Comparison of ENCODE assay signal across 26 cellular contexts in genomic region chr4:123941306-123941705, GRCh38.
DNase-seq lines count a peak whose midpoint lies in the region; ATAC-seq and TF ChIP-seq lines count a peak whose summit lies in the region.
"Had no signal": no experiment of that assay in that cellular context is flagged by ENCODE, and none has a peak within 500 bp of the region (broad histone marks: within the 10 kb centered on the region; RNA-seq: fewer than 3 reads in every experiment).

No MANE protein-coding gene starts in this region.

- intact Hi-C loops in aorta (cut with DNase I): no loop called here

- H3K9me3 ChIP-seq in aorta (ENCODE audit: control insufficient read depth, low read length): no peaks in the 10 kb centered on the region
- H3K9me3 ChIP-seq: colonic mucosa, esophagus muscularis mucosa, testis had no signal

- no peak for ATAC-seq in aorta (ENCODE audit: low FRiP score)
- no peak for ATAC-seq in HG03095 (IDR thresholded peaks at IDR 0.05; ENCODE audit: unreplicated experiment)
- ATAC-seq: activated naive CD4-positive, alpha-beta T cell treated with anti-CD3 and anti-CD28 coated beads, Interleukin-2, amount 50 U/mL, for 72 hours; activated T-helper 17 cell treated with anti-CD3 and anti-CD28 coated beads, Interleukin-2, amount 50 U/mL, for 72 hours had no signal

- H3K36me3 ChIP-seq in aorta (ENCODE audit: control insufficient read depth in 1 of 2, insufficient read depth in 2 of 2, low read length in 1 of 2): no peaks in the 10 kb centered on the region
- H3K36me3 ChIP-seq: colonic mucosa, esophagus muscularis mucosa had no signal

- 67 to 71% methylated on average over 1 of the region's 1 CpG for WGBS in aorta, 2 donors

- H3K27me3 ChIP-seq in aorta (ENCODE audit: control insufficient read depth in 1 of 2, insufficient read depth in 2 of 2, low read length in 1 of 2): no peaks in the 10 kb centered on the region
- H3K27me3 ChIP-seq: colonic mucosa, esophagus muscularis mucosa, testis had no signal

- H3K27ac ChIP-seq in aorta (ENCODE audit: low read depth in 1 of 2, low read length in 2 of 2): no peak overlapping the region
- H3K27ac ChIP-seq: colonic mucosa, esophagus muscularis mucosa, testis, VCaP had no signal

- TF ChIP-seq CTCF in cardiac fibroblast (IDR thresholded peaks at IDR 0.05; ENCODE audit: low read depth, low read length): no peak

- H3K4me3 ChIP-seq in cardiac fibroblast (replicated peaks in 1 of 2; ENCODE audit: low read depth in 2 of 2, low read length in 2 of 2): no peak overlapping the region
- no peak overlapping the region for H3K4me3 ChIP-seq in aorta (ENCODE audit: low read length in 2 of 2)
- H3K4me3 ChIP-seq: colonic mucosa, esophagus muscularis mucosa, testis had no signal

- DNase-seq in AG08395 (ENCODE audit: low spot score): peak; percentile 3
- peak; percentile 5 for DNase-seq in HT1080 (ENCODE audit: low read depth)
- DNase-seq in cardiac fibroblast (ENCODE audit: low read depth in 2 of 2): peak; percentile 19 to 29
- DNase-seq in iris pigment epithelial cell (ENCODE audit: low read depth): peak; percentile 56
- DNase-seq in KG1 (lab: John Stamatoyannopoulos, UW): no peak
- DNase-seq in NCI-H1048 (lab: John Stamatoyannopoulos, UW): no peak
- no peak for DNase-seq in aorta
- DNase-seq: activated CD4-positive, alpha-beta T cell treated with anti-CD3 and anti-CD28 coated beads, Interleukin-2, amount 50 U/mL, for 4 hours; activated CD8-positive, alpha-beta memory T cell treated with anti-CD3 and anti-CD28 coated beads, Interleukin-2, amount 50 U/mL, for 48 hours; colonic mucosa; DMS53; H7; head of caudate nucleus; mesenchymal stem cell; NCI-H2081; NCI-H446; retina; stimulated activated CD4-positive, alpha-beta T cell treated with anti-CD3 and anti-CD28 coated beads, Interleukin-12 subunit alpha, Interleukin-12 subunit beta, amount 100 ng/mL, for 4 hours; stimulated activated CD4-positive, alpha-beta T cell treated with anti-CD3 and anti-CD28 coated beads, Interleukin-4, amount 100 ng/mL, for 4 hours; stimulated activated naive CD4-positive, alpha-beta T cell; testis had no signal

- H3K4me1 ChIP-seq in aorta (ENCODE audit: control insufficient read depth in 1 of 2, insufficient read depth in 2 of 2, low read length in 2 of 2): no peaks in the 10 kb centered on the region
- H3K4me1 ChIP-seq: colonic mucosa, testis had no signal

Comparison
In these comparisons a context has a peak if more than half of its experiments do, and no peak if none do; other contexts are left out.
1. DNase-seq: peak in AG08395 (single experiment), HT1080 (single experiment), cardiac fibroblast (2 of 2) and iris pigment epithelial cell (single experiment); none in KG1 (single experiment), NCI-H1048 (single experiment) and aorta (0 of 2).